Comparison of ENCODE assay signal across 16 cellular contexts in genomic region chr15:98830034-98830634, GRCh38.
A peak's percentile ranks its signal among the peaks of the same experiment; 100 is the strongest.
DNase-seq lines count a peak whose midpoint lies in the region; ATAC-seq, FAIRE-seq and TF ChIP-seq lines count a peak whose summit lies in the region.
"Had no signal": no experiment of that assay in that cellular context is flagged by ENCODE, and none has a peak within 500 bp of the region (broad histone marks: within the 10 kb centered on the region; RNA-seq: fewer than 3 reads in every experiment).

No MANE protein-coding gene starts in this region.

- H3K27ac ChIP-seq in HepG2 (ENCODE audit: extremely low read length, insufficient read depth, low read length) (no peak overlapping the region), right lobe of liver (no peak overlapping the region), H1 (ENCODE audit: low read depth, low read length) (no peak overlapping the region), mesenchymal stem cell (ENCODE audit: low read length, poor library complexity, severe bottlenecking) (no peak overlapping the region), suprapubic skin (no peak overlapping the region)

- H2AFZ ChIP-seq in HepG2 (ENCODE audit: low read length): no peak overlapping the region
- no peak overlapping the region for H2AFZ ChIP-seq in H1 (ENCODE audit: low read length)
- H2AFZ ChIP-seq in mesenchymal stem cell (ENCODE audit: low read depth, low read length): no peak overlapping the region

- H4K5ac ChIP-seq in H1 (ENCODE audit: insufficient read length, low read depth, low read length): no peak overlapping the region

- TF ChIP-seq RAD21 in HepG2 (CRISPR knock-in tag; IDR thresholded peaks at IDR 0.05) (no peak), H1 (IDR thresholded peaks at IDR 0.05 in 1 of 2, conservative IDR thresholded peaks at IDR 0.05 in 1 of 2; ENCODE audit: low read depth in 2 of 2, low read length in 2 of 2) (no peak)

- H3K79me1 ChIP-seq in H1 (ENCODE audit: low read depth, low read length): peaks cover 12% of the 10 kb centered on the region; the same call in 1 of the 2 replicates
- peaks cover 40% of the 10 kb centered on the region for H3K79me1 ChIP-seq in mesenchymal stem cell (replicated peaks; ENCODE audit: low read length, poor library complexity, severe bottlenecking)

- CTCF ChIA-PET in HepG2 (lab: Yijun Ruan, JAX; ENCODE audit: low intra/inter-chr PET ratio, low total read pairs): no interaction called here
- CTCF ChIA-PET in H1 (lab: Charles Lee; ENCODE audit: partially characterized antibody): interaction anchor here (1.0 kb wide), 2 partner anchors 11 to 21 kb away, joined by 3 read pairs; no protein-coding TSS in a partner anchor

- H2BK15ac ChIP-seq in H1 (ENCODE audit: low read length): no peak overlapping the region
- no peak overlapping the region for H2BK15ac ChIP-seq in mesenchymal stem cell (ENCODE audit: low read depth, poor library complexity, severe bottlenecking)

- H3K23ac ChIP-seq in H1 (ENCODE audit: insufficient read length) (no peak overlapping the region), mesenchymal stem cell (ENCODE audit: low read length in 2 of 2) (no peak overlapping the region)

- H3K79me2 ChIP-seq in HepG2 (ENCODE audit: insufficient read depth, low read length): peaks cover 8% of the 10 kb centered on the region
- H3K79me2 ChIP-seq in H1 (ENCODE audit: control insufficient read depth in 1 of 2, insufficient read depth in 2 of 2, low read length in 2 of 2): peaks cover 0 to 94% of the 10 kb centered on the region in 2 experiments; a peak in 3 of 4 replicates

- H2BK20ac ChIP-seq in H1 (ENCODE audit: low read length): no peak overlapping the region

- H4K8ac ChIP-seq in H1 (ENCODE audit: extremely low read depth, insufficient read depth, low read length) (no peak overlapping the region), mesenchymal stem cell (ENCODE audit: low read length) (no peak overlapping the region)

- H2BK12ac ChIP-seq in H1 (ENCODE audit: low read depth, low read length): no peak overlapping the region
- H2BK12ac ChIP-seq in mesenchymal stem cell (ENCODE audit: low read length in 2 of 2): no peak overlapping the region

- TF ChIP-seq POLR2A in HepG2 (IDR thresholded peaks at IDR 0.05; ENCODE audit: insufficient read depth in 1 of 2, low read depth in 2 of 2, low read length in 2 of 2) (no peak), right lobe of liver (IDR thresholded peaks at IDR 0.05) (no peak), H1 (IDR thresholded peaks at IDR 0.05; ENCODE audit: control extremely low read depth in 1 of 2, low read depth in 2 of 2, low read length in 2 of 2) (no peak), suprapubic skin (IDR thresholded peaks at IDR 0.05) (no peak)

- no TSS peak for BruUV-seq in HepG2 (replicated peaks; lab: Mats Ljungman, UMichigan)

- POLR2A ChIA-PET in HepG2 (lab: Yijun Ruan, JAX) (no interaction called here), H1 (lab: Charles Lee; ENCODE audit: partially characterized antibody) (no interaction called here)

- H2BK5ac ChIP-seq in H1 (ENCODE audit: low read depth, low read length): no peak overlapping the region
- H2BK5ac ChIP-seq in mesenchymal stem cell (ENCODE audit: low read depth, low read length, poor library complexity, severe bottlenecking): no peak overlapping the region

- TF ChIP-seq CTCF in HepG2 (CRISPR knock-in tag; IDR thresholded peaks at IDR 0.05) (no peak), right lobe of liver (IDR thresholded peaks at IDR 0.05) (no peak), H1 (IDR thresholded peaks at IDR 0.05; ENCODE audit: control extremely low read depth in 1 of 3, insufficient read depth in 1 of 3, low read depth in 1 of 3, low read length in 3 of 3) (no peak), suprapubic skin (IDR thresholded peaks at IDR 0.05) (no peak)

- H4K20me1 ChIP-seq in HepG2 (ENCODE audit: insufficient read depth, low read length) (peaks cover 23% of the 10 kb centered on the region), H1 (replicated peaks in 1 of 2; ENCODE audit: control insufficient read depth in 1 of 2, insufficient read depth in 2 of 2, low read length in 2 of 2) (peaks cover 0 to 5% of the 10 kb centered on the region in 2 experiments)

- H3K36me3 ChIP-seq in HepG2 (replicated peaks in 1 of 2; ENCODE audit: control insufficient read depth in 1 of 2, insufficient read depth in 2 of 2, low read length in 2 of 2): peaks cover 2 to 3% of the 10 kb centered on the region in 2 experiments; a peak in 2 of 5 replicates
- H3K36me3 ChIP-seq in right lobe of liver: no peaks in the 10 kb centered on the region
- H3K36me3 ChIP-seq in H1 (ENCODE audit: control insufficient read depth in 2 of 4, insufficient read depth in 4 of 4, low read length in 3 of 4): peaks cover 0 to 16% (median 0%) of the 10 kb centered on the region in 4 experiments; a peak in 3 of 8 replicates
- H3K36me3 ChIP-seq in mesenchymal stem cell (ENCODE audit: control insufficient read depth in 1 of 2, insufficient read depth in 2 of 2, low read depth in 1 of 2, low read length in 2 of 2): peaks cover 6 to 9% of the 10 kb centered on the region in 2 experiments
- no peaks in the 10 kb centered on the region for H3K36me3 ChIP-seq in suprapubic skin

- no peak overlapping the region for H4K91ac ChIP-seq in H1 (replicated peaks; ENCODE audit: insufficient read length, low read length)
- H4K91ac ChIP-seq in mesenchymal stem cell (ENCODE audit: low read length): no peak overlapping the region

- H3K9ac ChIP-seq in HepG2 (ENCODE audit: insufficient read depth, low read depth, low read length) (no peak overlapping the region), H1 (replicated peaks in 1 of 4; ENCODE audit: extremely low read depth in 1 of 4, low read depth in 3 of 4, low read length in 3 of 4) (no peak overlapping the region), mesenchymal stem cell (ENCODE audit: low read length) (no peak overlapping the region)

- H3K27me3 ChIP-seq in HepG2 (ENCODE audit: control insufficient read depth in 1 of 2, insufficient read depth in 2 of 2, low read length in 2 of 2): no peaks in the 10 kb centered on the region
- no peaks in the 10 kb centered on the region for H3K27me3 ChIP-seq in right lobe of liver
- H3K27me3 ChIP-seq in H1 (replicated peaks in 1 of 4; ENCODE audit: control insufficient read depth in 3 of 4, extremely low read depth in 1 of 4, insufficient read depth in 3 of 4, low read length in 3 of 4): no peaks in the 10 kb centered on the region
- H3K27me3 ChIP-seq in mesenchymal stem cell (ENCODE audit: control insufficient read depth in 1 of 2, insufficient read depth in 1 of 2, low read length in 2 of 2): no peaks in the 10 kb centered on the region
- H3K27me3 ChIP-seq in suprapubic skin: no peaks in the 10 kb centered on the region

- intact Hi-C loops in HepG2 (cut with micrococcal nuclease; ENCODE audit: unreplicated experiment) (no loop called here), right lobe of liver (cut with DNase I) (no loop called here)

- H3K14ac ChIP-seq in H1 (ENCODE audit: insufficient read length) (no peak overlapping the region), mesenchymal stem cell (ENCODE audit: low read length in 2 of 2) (no peak overlapping the region)

- H2BK120ac ChIP-seq in H1 (replicated peaks; ENCODE audit: low read depth, low read length): no peak overlapping the region
- no peak overlapping the region for H2BK120ac ChIP-seq in mesenchymal stem cell (ENCODE audit: low read depth, low read length)

- H3K56ac ChIP-seq in H1 (replicated peaks; ENCODE audit: insufficient read length, low read depth, low read length): no peak overlapping the region

- H3K4me1 ChIP-seq in HepG2 (ENCODE audit: insufficient read depth, low read length) (no peaks in the 10 kb centered on the region), right lobe of liver (no peaks in the 10 kb centered on the region), H1 (replicated peaks in 1 of 4; ENCODE audit: control insufficient read depth in 3 of 4, insufficient read depth in 4 of 4, low read length in 3 of 4) (peaks cover 6 to 22% (median 12%) of the 10 kb centered on the region in 4 experiments; a peak in 6 of 7 replicates), mesenchymal stem cell (ENCODE audit: control insufficient read depth, insufficient read depth, low read depth, low read length) (no peaks in the 10 kb centered on the region), suprapubic skin (no peaks in the 10 kb centered on the region)

- WGBS in HepG2 (ENCODE audit: low lambda C conversion rate): 97% methylated on average over 4 of the region's 4 CpGs
- 66% methylated on average over 4 of the region's 4 CpGs for WGBS in right lobe of liver (ENCODE audit: insufficient coverage, low coverage, low lambda C conversion rate, missing lambda C conversion rate)
- 80% methylated on average over 4 of the region's 4 CpGs; no CpG with 5 or more reads in 1 of the 2 experiments for WGBS in H1 (ENCODE audit: extremely low coverage in 1 of 2, insufficient coverage in 1 of 2, insufficient read length in 1 of 2, insufficient replicate concordance in 2 of 2, low coverage in 1 of 2, low lambda C conversion rate in 2 of 2, missing lambda C conversion rate in 1 of 2), 2 experiments
- WGBS in mesenchymal stem cell: 99% methylated on average over 4 of the region's 4 CpGs
- 93% methylated on average over 4 of the region's 4 CpGs for WGBS in suprapubic skin

- H3K18ac ChIP-seq in H1 (ENCODE audit: extremely low read depth, low read length): peak overlapping the region; percentile 13; the same call in 1 of the 2 replicates
- H3K18ac ChIP-seq in mesenchymal stem cell (ENCODE audit: low read depth in 1 of 2, low read length in 2 of 2): no peak overlapping the region

- ATAC-seq in HepG2 (no peak), right lobe of liver (no peak)
- ATAC-seq: CD8-positive, alpha-beta T cell had no signal

- in situ Hi-C loops in HepG2 (cut with HindIII; ENCODE audit: extremely low pct_ligation_motif_present, low pct_unique_long_range_greater_than_20kb): no loop called here

- no peak for FAIRE-seq in HepG2 (lab: Jason Lieb, UNC)
- no peak for FAIRE-seq in H1 (lab: Jason Lieb, UNC)
- FAIRE-seq: G401.6, GM19239, H54 had no signal

- H3K4me2 ChIP-seq in HepG2 (ENCODE audit: low read depth, low read length) (no peak overlapping the region), H1 (ENCODE audit: insufficient read depth in 1 of 2, low read depth in 2 of 2, low read length in 2 of 2) (no peak overlapping the region), mesenchymal stem cell (ENCODE audit: low read length, poor library complexity, severe bottlenecking) (no peak overlapping the region)

- H3K4ac ChIP-seq in H1 (replicated peaks; ENCODE audit: insufficient read length, low read depth, low read length) (no peak overlapping the region), mesenchymal stem cell (ENCODE audit: low read depth in 1 of 2, low read length in 2 of 2) (no peak overlapping the region)

- no peak for TF ChIP-seq EP300 in HepG2 (IDR thresholded peaks at IDR 0.05; ENCODE audit: low read depth in 2 of 2, low read length in 2 of 2)
- no peak for TF ChIP-seq EP300 in HepG2 (CRISPR knock-in tag; IDR thresholded peaks at IDR 0.05; ENCODE audit: borderline replicate concordance)
- no peak for TF ChIP-seq EP300 in H1 (IDR thresholded peaks at IDR 0.05; ENCODE audit: borderline replicate concordance in 1 of 2, low read depth in 2 of 2, low read length in 2 of 2)
- TF ChIP-seq EP300 in suprapubic skin (IDR thresholded peaks at IDR 0.05): no peak

- H3K9me3 ChIP-seq in HepG2 (ENCODE audit: low read length) (peaks cover 37% of the 10 kb centered on the region), right lobe of liver (peaks cover 0 to 27% (median 4%) of the 10 kb centered on the region in 4 donors), H1 (ENCODE audit: insufficient read depth in 2 of 2, low read depth in 1 of 2, low read length in 1 of 2) (peaks cover 13 to 23% of the 10 kb centered on the region in 2 experiments), mesenchymal stem cell (ENCODE audit: control insufficient read depth, low read length) (peaks cover 96% of the 10 kb centered on the region), suprapubic skin (peaks cover 27% of the 10 kb centered on the region)

- H3K23me2 ChIP-seq in H1 (ENCODE audit: low read depth, low read length): peaks cover 3% of the 10 kb centered on the region; the same call in 1 of the 2 replicates

- DNase-seq in HepG2 (ENCODE audit: low spot score) (no peak), right lobe of liver (no peak), OCI-M1 (lab: John Stamatoyannopoulos, UW) (peak; percentile 14), H1 (ENCODE audit: low read depth in 1 of 2, low spot score in 2 of 2) (no peak), mesenchymal stem cell (no peak), suprapubic skin (ENCODE audit: low spot score in 2 of 2) (no peak)
- DNase-seq in stimulated activated CD4-positive, alpha-beta T cell treated with anti-CD3 and anti-CD28 coated beads, Interleukin-15, amount 100 ng/mL, for 24 hours: no peak
- DNase-seq: 8988T; CD8-positive, alpha-beta T cell; COR-L47; DMS79; IMR-90; KG1 had no signal

- H3K4me3 ChIP-seq in HepG2 (replicated peaks in 1 of 3; ENCODE audit: insufficient read depth in 1 of 3, low read depth in 2 of 3, low read length in 3 of 3): no peak overlapping the region
- no peak overlapping the region for H3K4me3 ChIP-seq in right lobe of liver
- no peak overlapping the region for H3K4me3 ChIP-seq in H1 (ENCODE audit: extremely low read depth in 1 of 4, insufficient read depth in 2 of 4, low read depth in 3 of 4, low read length in 4 of 4)
- peak overlapping the region in 1 of 2 experiments; percentile 36 for H3K4me3 ChIP-seq in mesenchymal stem cell (ENCODE audit: insufficient read depth in 1 of 2, low read depth in 1 of 2, low read length in 2 of 2)
- no peak overlapping the region for H3K4me3 ChIP-seq in suprapubic skin

- H2AK5ac ChIP-seq in H1 (ENCODE audit: low read depth, low read length) (peak overlapping the region; percentile 42; the same call in 1 of the 2 replicates), mesenchymal stem cell (ENCODE audit: low read length, severe bottlenecking) (no peak overlapping the region)

Comparison
In these comparisons a context has a peak if more than half of its experiments do, and no peak if none do; other contexts are left out.
1. Of the 41 proteins assayed by ChIP-seq in both HepG2 and H1: peak only in HepG2: none; only in H1: none; in both: ZNF274; in neither: 40.